13 cellular contexts compared by ENCODE assay signal in the genomic region with DNA sequence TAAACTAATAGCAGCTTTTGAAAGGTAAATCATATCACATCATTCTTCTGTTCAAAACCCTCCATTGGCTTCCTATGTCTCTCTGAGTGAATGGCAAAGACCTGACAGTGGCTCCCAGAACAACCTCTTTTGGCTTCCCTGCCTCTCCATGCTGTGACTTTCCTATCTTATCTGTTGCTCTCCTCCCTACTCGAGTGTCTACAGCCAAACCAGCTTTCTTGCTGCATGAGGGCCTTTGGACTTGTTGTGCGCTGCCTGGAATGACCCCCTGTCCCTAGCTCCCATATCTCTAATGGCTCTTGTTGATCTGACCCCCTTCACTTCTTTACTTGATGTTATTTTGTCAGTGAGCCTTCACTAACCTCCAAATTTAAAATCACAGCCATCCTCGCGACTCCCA. TPM values are rescaled to one million over a fixed set of nuclear protein-coding genes. Genes with fewer than 3 reads are reported as not detected.
DNase-seq lines count a peak whose midpoint lies in the region; ATAC-seq, FAIRE-seq and TF ChIP-seq lines count a peak whose summit lies in the region.
"Had no signal": no experiment of that assay in that cellular context is flagged by ENCODE, and none has a peak within 500 bp of the region (broad histone marks: within the 10 kb centered on the region; RNA-seq: fewer than 3 reads in every experiment).

No MANE protein-coding gene starts in this region.

- H3K27me3 ChIP-seq in heart right ventricle = peaks cover 0 to 41% (median 0%) of the 10 kb centered on the region in 7 donors
- H3K27me3 ChIP-seq: uterus had no signal

- no peak for ATAC-seq in activated CD8-positive, alpha-beta T cell treated with anti-CD3 and anti-CD28 coated beads for 36 hours
- peak in 5 of 8 donors; percentile 20 to 79 (median 50) for ATAC-seq in heart right ventricle
- no peak for ATAC-seq in stimulated activated naive CD8-positive, alpha-beta T cell treated with anti-CD3 and anti-CD28 coated beads, Interleukin-15, amount 100 ng/mL, for 72 hours
- ATAC-seq: HCT116 had no signal

- H3K4me3 ChIP-seq in heart right ventricle = peak overlapping the region in 6 of 10 donors; percentile 13 to 82 (median 76)
- H3K4me3 ChIP-seq in lower leg skin (ENCODE audit: low read depth, poor library complexity, severe bottlenecking) = no peak overlapping the region

- peak overlapping the region in 9 of 10 donors; percentile 1 to 95 (median 47) for H3K27ac ChIP-seq in heart right ventricle
- H3K27ac ChIP-seq in caudate nucleus (ENCODE audit: low read depth, low read length) = no peak overlapping the region

- no peak for FAIRE-seq in GM12891 (lab: Jason Lieb, UNC)

- peak overlapping the region; percentile 67 for H3K4me3 Mint-ChIP-seq in activated naive CD4-positive, alpha-beta T cell treated with anti-CD3 and anti-CD28 coated beads, Interleukin-2, amount 10 ng/mL, durations not matched to agents 7 days and 5 days
- H3K4me3 Mint-ChIP-seq in activated CD8-positive, alpha-beta T cell treated with anti-CD3 and anti-CD28 coated beads for 36 hours = peak overlapping the region; percentile 12
- H3K4me3 Mint-ChIP-seq in stimulated activated naive CD8-positive, alpha-beta T cell treated with anti-CD3 and anti-CD28 coated beads, Interleukin-15, amount 100 ng/mL, for 72 hours = peak overlapping the region; percentile 50 to 61

- H3K36me3 ChIP-seq in heart right ventricle = no peaks in the 10 kb centered on the region
- H3K36me3 ChIP-seq: uterus had no signal

- H3K9me3 ChIP-seq in heart right ventricle = no peaks in the 10 kb centered on the region
- H3K9me3 ChIP-seq: uterus had no signal

- no peak for DNase-seq in activated naive CD4-positive, alpha-beta T cell treated with anti-CD3 and anti-CD28 coated beads, Interleukin-2, amount 10 ng/mL, durations not matched to agents 7 days and 5 days
- DNase-seq in activated naive CD4-positive, alpha-beta T cell treated with anti-CD3 and anti-CD28 coated beads, Interleukin-2, amount 50 U/mL, for 16 hours = no peak
- DNase-seq in activated CD8-positive, alpha-beta T cell treated with anti-CD3 and anti-CD28 coated beads for 36 hours = no peak
- no peak for DNase-seq in heart right ventricle
- DNase-seq in stimulated activated naive CD8-positive, alpha-beta T cell treated with anti-CD3 and anti-CD28 coated beads, Interleukin-15, amount 100 ng/mL, for 72 hours = no peak
- no peak for DNase-seq in lower leg skin (ENCODE audit: low spot score in 2 of 2)
- no peak for DNase-seq in caudate nucleus (lab: John Stamatoyannopoulos, UW)
- no peak for DNase-seq in GM12891 (ENCODE audit: insufficient read length, low spot score)
- DNase-seq: KBM-7, NCI-H2029, RPMI8226, uterus had no signal

- H3K36me3 Mint-ChIP-seq in activated naive CD4-positive, alpha-beta T cell treated with anti-CD3 and anti-CD28 coated beads, Interleukin-2, amount 10 ng/mL, durations not matched to agents 7 days and 5 days = peaks cover 33% of the 10 kb centered on the region
- H3K36me3 Mint-ChIP-seq in activated CD8-positive, alpha-beta T cell treated with anti-CD3 and anti-CD28 coated beads for 36 hours (ENCODE audit: low read depth) = peaks cover 3% of the 10 kb centered on the region

- intact Hi-C loops in activated CD8-positive, alpha-beta T cell treated with anti-CD3 and anti-CD28 coated beads for 36 hours (cut with micrococcal nuclease) = no loop called here
- intact Hi-C loops in heart right ventricle (cut with DNase I) = loop anchor here in 5 of 10 donors (2.0 to 10.0 kb wide), 5 partner anchors 20 to 130 kb away; no protein-coding TSS in a partner anchor
- intact Hi-C loops in lower leg skin (cut with DNase I; ENCODE audit: low total_unique reads) = no loop called here

- H3K4me1 ChIP-seq in heart right ventricle = peaks cover 0 to 51% (median 32%) of the 10 kb centered on the region in 9 donors
- H3K4me1 ChIP-seq: uterus had no signal

- peak overlapping the region; percentile 30 for H3K27ac Mint-ChIP-seq in activated naive CD4-positive, alpha-beta T cell treated with anti-CD3 and anti-CD28 coated beads, Interleukin-2, amount 10 ng/mL, durations not matched to agents 7 days and 5 days
- H3K27ac Mint-ChIP-seq in activated CD8-positive, alpha-beta T cell treated with anti-CD3 and anti-CD28 coated beads for 36 hours = peak overlapping the region; percentile 5
- no peak overlapping the region for H3K27ac Mint-ChIP-seq in stimulated activated naive CD8-positive, alpha-beta T cell treated with anti-CD3 and anti-CD28 coated beads, Interleukin-15, amount 100 ng/mL, for 72 hours

- H3K9me3 Mint-ChIP-seq in activated naive CD4-positive, alpha-beta T cell treated with anti-CD3 and anti-CD28 coated beads, Interleukin-2, amount 10 ng/mL, durations not matched to agents 7 days and 5 days = no peaks in the 10 kb centered on the region
- no peaks in the 10 kb centered on the region for H3K9me3 Mint-ChIP-seq in activated CD8-positive, alpha-beta T cell treated with anti-CD3 and anti-CD28 coated beads for 36 hours
- no peaks in the 10 kb centered on the region for H3K9me3 Mint-ChIP-seq in stimulated activated naive CD8-positive, alpha-beta T cell treated with anti-CD3 and anti-CD28 coated beads, Interleukin-15, amount 100 ng/mL, for 72 hours

- H3K4me1 Mint-ChIP-seq in activated naive CD4-positive, alpha-beta T cell treated with anti-CD3 and anti-CD28 coated beads, Interleukin-2, amount 10 ng/mL, durations not matched to agents 7 days and 5 days = peaks cover 61% of the 10 kb centered on the region
- peaks cover 46% of the 10 kb centered on the region for H3K4me1 Mint-ChIP-seq in activated CD8-positive, alpha-beta T cell treated with anti-CD3 and anti-CD28 coated beads for 36 hours (ENCODE audit: low read depth)
- H3K4me1 Mint-ChIP-seq in stimulated activated naive CD8-positive, alpha-beta T cell treated with anti-CD3 and anti-CD28 coated beads, Interleukin-15, amount 100 ng/mL, for 72 hours = peaks cover 51% of the 10 kb centered on the region

- 33 to 50% methylated on average over 4 of the region's 4 CpGs for WGBS in heart right ventricle, 2 donors
- WGBS in lower leg skin, 2 donors = 59 to 60% methylated on average over 4 of the region's 4 CpGs

- no peaks in the 10 kb centered on the region for H3K27me3 Mint-ChIP-seq in activated naive CD4-positive, alpha-beta T cell treated with anti-CD3 and anti-CD28 coated beads, Interleukin-2, amount 10 ng/mL, durations not matched to agents 7 days and 5 days
- no peaks in the 10 kb centered on the region for H3K27me3 Mint-ChIP-seq in activated CD8-positive, alpha-beta T cell treated with anti-CD3 and anti-CD28 coated beads for 36 hours
- H3K27me3 Mint-ChIP-seq in stimulated activated naive CD8-positive, alpha-beta T cell treated with anti-CD3 and anti-CD28 coated beads, Interleukin-15, amount 100 ng/mL, for 72 hours = no peaks in the 10 kb centered on the region

- CTCF ChIA-PET in activated naive CD4-positive, alpha-beta T cell treated with anti-CD3 and anti-CD28 coated beads, Interleukin-2, amount 10 ng/mL, durations not matched to agents 7 days and 5 days (lab: Charles Lee) = interaction anchor here (0.9 kb wide), 1 partner anchor 14 kb away, joined by 4 read pairs; no protein-coding TSS in a partner anchor
- CTCF ChIA-PET in activated CD8-positive, alpha-beta T cell treated with anti-CD3 and anti-CD28 coated beads for 36 hours (lab: Charles Lee) = interaction anchor here (1.1 to 3.1 kb wide), 2 partner anchors 9 to 206 kb away, joined by 3 to 14 read pairs; no protein-coding TSS in a partner anchor

- POLR2A ChIA-PET in activated CD8-positive, alpha-beta T cell treated with anti-CD3 and anti-CD28 coated beads for 36 hours (lab: Charles Lee) = interaction anchor here (2.0 kb wide), 2 partner anchors 9 to 13 kb away, joined by 5 to 13 read pairs; no protein-coding TSS in a partner anchor

- TF ChIP-seq CTCF in activated CD8-positive, alpha-beta T cell treated with anti-CD3 and anti-CD28 coated beads for 36 hours (IDR thresholded peaks at IDR 0.05) = no peak
- TF ChIP-seq CTCF in heart right ventricle (IDR thresholded peaks at IDR 0.05) = no peak
- TF ChIP-seq CTCF in lower leg skin (IDR thresholded peaks at IDR 0.05) = no peak

- no peak for TF ChIP-seq POLR2A in lower leg skin (IDR thresholded peaks at IDR 0.05)
- no peak for TF ChIP-seq POLR2A in GM12891 (IDR thresholded peaks at IDR 0.05; ENCODE audit: low read depth, low read length)

TF ChIP-seq in GM12891, 5 proteins besides CTCF, POLR2A, EP300 and RAD21:
- no peak for TF ChIP-seq POLR2AphosphoS5 (IDR thresholded peaks at IDR 0.05; ENCODE audit: low read depth, low read length)
- no peak for TF ChIP-seq SPI1 (IDR thresholded peaks at IDR 0.05; ENCODE audit: low read depth, low read length)
- TF ChIP-seq POU2F2 (IDR thresholded peaks at IDR 0.05; ENCODE audit: low read depth, low read length) = no peak
- TF ChIP-seq PAX5 (IDR thresholded peaks at IDR 0.05; ENCODE audit: insufficient read depth, low read length, severe bottlenecking) = no peak
- TF ChIP-seq TAF1 (IDR thresholded peaks at IDR 0.05; ENCODE audit: low read depth, low read length) = no peak
TF ChIP-seq in GM12891: peak in this region for 0.

RNA-seq across cellular contexts. Expression of gene SYNE2, which starts 2.5 kb away (rescaled TPM):
- total RNA-seq in activated CD8-positive, alpha-beta T cell treated with anti-CD3 and anti-CD28 coated beads for 36 hours = 10 to 100 TPM; 28.1 to 29.0 TPM
- total RNA-seq in heart right ventricle (100 to 1,000 TPM in 6 of 10 donors, 10 to 100 TPM in 4; 88.4 to 205 (median 110) TPM), lower leg skin (100 to 1,000 TPM; 200 to 479 (median 232) TPM)
- 10 to 100 TPM; 43.6 to 98.7 TPM for polyA plus RNA-seq in heart right ventricle
- polyA plus RNA-seq in GM12891 (2012; ENCODE audit: low read depth, missing spikeins) = 10.6 TPM

Comparison
In these comparisons a context has a peak if more than half of its experiments do, and no peak if none do; other contexts are left out.
1. H3K27ac Mint-ChIP-seq: peak in activated naive CD4-positive, alpha-beta T cell treated with anti-CD3 and anti-CD28 coated beads, Interleukin-2, amount 10 ng/mL, durations not matched to agents 7 days and 5 days (single experiment) and activated CD8-positive, alpha-beta T cell treated with anti-CD3 and anti-CD28 coated beads for 36 hours (single experiment); none in stimulated activated naive CD8-positive, alpha-beta T cell treated with anti-CD3 and anti-CD28 coated beads, Interleukin-15, amount 100 ng/mL, for 72 hours (0 of 2).
2. H3K4me3 Mint-ChIP-seq: peak in every context shown above with its lines; median percentile 67 in activated naive CD4-positive, alpha-beta T cell treated with anti-CD3 and anti-CD28 coated beads, Interleukin-2, amount 10 ng/mL, durations not matched to agents 7 days and 5 days; 56 in stimulated activated naive CD8-positive, alpha-beta T cell treated with anti-CD3 and anti-CD28 coated beads, Interleukin-15, amount 100 ng/mL, for 72 hours; 12 in activated CD8-positive, alpha-beta T cell treated with anti-CD3 and anti-CD28 coated beads for 36 hours.
3. ATAC-seq: peak in heart right ventricle (5 of 8); none in activated CD8-positive, alpha-beta T cell treated with anti-CD3 and anti-CD28 coated beads for 36 hours (single experiment) and stimulated activated naive CD8-positive, alpha-beta T cell treated with anti-CD3 and anti-CD28 coated beads, Interleukin-15, amount 100 ng/mL, for 72 hours (single experiment).